3 cellular contexts compared by ENCODE assay signal in genomic region chr3:155568295-155568694, GRCh38.
TF ChIP-seq lines count a peak whose summit lies in the region.

No MANE protein-coding gene starts in this region.

TF ChIP-seq in HepG2, 621 proteins besides CTCF, POLR2A, EP300 and RAD21 (continues in another document):
- TF ChIP-seq USF2 (IDR thresholded peaks at IDR 0.05; ENCODE audit: low read depth, low read length) (no peak), USF2 (CRISPR knock-in tag; IDR thresholded peaks at IDR 0.05; ENCODE audit: borderline replicate concordance) (no peak), ZNF138 (CRISPR knock-in tag; IDR thresholded peaks at IDR 0.05; ENCODE audit: low read depth) (no peak), REXO4 (CRISPR knock-in tag; IDR thresholded peaks at IDR 0.05; ENCODE audit: borderline replicate concordance) (no peak), ZNF503 (CRISPR knock-in tag; IDR thresholded peaks at IDR 0.05) (no peak), ZBTB44 (CRISPR knock-in tag; IDR thresholded peaks at IDR 0.05) (no peak), MAFK (conservative IDR thresholded peaks at IDR 0.05 in 1 of 2, IDR thresholded peaks at IDR 0.05 in 1 of 2; ENCODE audit: low read length in 2 of 2) (peak; percentile 7 to 55; a peak in 2 of 4 replicates), MAX (IDR thresholded peaks at IDR 0.05) (no peak), AKAP8 (CRISPR knock-in tag; IDR thresholded peaks at IDR 0.05) (no peak), ZNF629 (CRISPR knock-in tag; conservative IDR thresholded peaks at IDR 0.05) (no peak)

TF ChIP-seq in A549, 52 proteins besides CTCF, POLR2A, EP300 and RAD21:
- no peak for TF ChIP-seq FOSB (CRISPR knock-in tag; IDR thresholded peaks at IDR 0.05)
- TF ChIP-seq MAFK (IDR thresholded peaks at IDR 0.05; ENCODE audit: partially characterized antibody): peak; percentile 49
TF ChIP-seq in A549: peak in this region for 1.

TF ChIP-seq in K562, 482 proteins besides CTCF, POLR2A, EP300 and RAD21:
- no peak for TF ChIP-seq CBX5 (IDR thresholded peaks at IDR 0.05; ENCODE audit: borderline replicate concordance, low read depth)
- peak; percentile 32; the same call in 1 of the 2 replicates for TF ChIP-seq ZNF316 (IDR thresholded peaks at IDR 0.05)
